Comparison of ENCODE assay signal across 8 cellular contexts in genomic region chr6:52420668-52421358, GRCh38. TPM values are rescaled to one million over a fixed set of nuclear protein-coding genes. Genes with fewer than 3 reads are reported as not detected.
DNase-seq lines count a peak whose midpoint lies in the region; ATAC-seq, FAIRE-seq and TF ChIP-seq lines count a peak whose summit lies in the region.

No MANE protein-coding gene starts in this region.

- peak overlapping the region; percentile 47; the same call in 1 of the 2 replicates for H2BK5ac ChIP-seq in H1 (ENCODE audit: low read depth, low read length)

- H4K8ac ChIP-seq in H1 (ENCODE audit: extremely low read depth, insufficient read depth, low read length): no peak overlapping the region

- H3K23ac ChIP-seq in H1 (ENCODE audit: insufficient read length): no peak overlapping the region

- H2BK120ac ChIP-seq in H1 (replicated peaks; ENCODE audit: low read depth, low read length): no peak overlapping the region

- peak overlapping the region; percentile 91 to 95 for H3K4me2 ChIP-seq in H1 (ENCODE audit: insufficient read depth in 1 of 2, low read depth in 2 of 2, low read length in 2 of 2)

- H3K14ac ChIP-seq in H1 (ENCODE audit: insufficient read length): no peak overlapping the region

- no peak overlapping the region for H4K91ac ChIP-seq in H1 (replicated peaks; ENCODE audit: insufficient read length, low read length)

- no peak overlapping the region for H2BK20ac ChIP-seq in H1 (ENCODE audit: low read length)

- CTCF ChIA-PET in H1 (lab: Charles Lee; ENCODE audit: partially characterized antibody): interaction anchor here (0.6 to 2.9 kb wide), 14 partner anchors 13 to 273 kb away, joined by 3 to 10 read pairs (median 4); no protein-coding TSS in a partner anchor

- no peaks in the 10 kb centered on the region for H4K20me1 ChIP-seq in H1 (replicated peaks in 1 of 2; ENCODE audit: control insufficient read depth in 1 of 2, insufficient read depth in 2 of 2, low read length in 2 of 2)

- H3K23me2 ChIP-seq in H1 (ENCODE audit: low read depth, low read length): peaks cover 11% of the 10 kb centered on the region

- H3K4me1 ChIP-seq in H1 (replicated peaks in 1 of 4; ENCODE audit: control insufficient read depth in 3 of 4, insufficient read depth in 4 of 4, low read length in 3 of 4) (peaks cover 0 to 4% (median 0%) of the 10 kb centered on the region in 4 experiments; a peak in 1 of 7 replicates), mucosa of stomach (ENCODE audit: control insufficient read depth, insufficient read depth, low read length) (peaks cover 30% of the 10 kb centered on the region)

- no peak overlapping the region for H3K4ac ChIP-seq in H1 (replicated peaks; ENCODE audit: insufficient read length, low read depth, low read length)

- no peak for TF ChIP-seq CTCF in H1 (IDR thresholded peaks at IDR 0.05; ENCODE audit: control extremely low read depth in 1 of 3, insufficient read depth in 1 of 3, low read depth in 1 of 3, low read length in 3 of 3)

- TF ChIP-seq POLR2A in H1 (IDR thresholded peaks at IDR 0.05; ENCODE audit: control extremely low read depth in 1 of 2, low read depth in 2 of 2, low read length in 2 of 2): no peak

- H2BK15ac ChIP-seq in H1 (ENCODE audit: low read length): no peak overlapping the region

- no peaks in the 10 kb centered on the region for H3K79me2 ChIP-seq in H1 (ENCODE audit: control insufficient read depth in 1 of 2, insufficient read depth in 2 of 2, low read length in 2 of 2)

- H3K9ac ChIP-seq in H1 (replicated peaks in 1 of 4; ENCODE audit: extremely low read depth in 1 of 4, low read depth in 3 of 4, low read length in 3 of 4) (peak overlapping the region in 3 of 4 experiments; percentile 73 to 89 (median 86); a peak in 6 of 7 replicates), mucosa of stomach (ENCODE audit: low read length) (peak overlapping the region; percentile 80)

- DNase-seq in SIG-M5 treated with dmso at 0.1 percent for 504 hours (lab: John Stamatoyannopoulos, UW; ENCODE audit: unreplicated experiment) (peak; percentile 16), SIG-M5 (lab: John Stamatoyannopoulos, UW) (no peak), NCI-H82 (lab: John Stamatoyannopoulos, UW) (peak; percentile 85), H1 (ENCODE audit: low read depth in 1 of 2, low spot score in 2 of 2) (peak in 1 of 2 experiments; percentile 59), middle frontal gyrus (ENCODE audit: extremely low spot score, low spot score) (no peak)
- no peak for DNase-seq in activated naive CD4-positive, alpha-beta T cell treated with Interleukin-2 at 50 U/mL for 16 hours

- peak overlapping the region; percentile 94 for H2AFZ ChIP-seq in H1 (ENCODE audit: low read length)

- no peaks in the 10 kb centered on the region for H3K79me1 ChIP-seq in H1 (ENCODE audit: low read depth, low read length)

- no peak for ATAC-seq in GM18907 (IDR thresholded peaks at IDR 0.05; ENCODE audit: unreplicated experiment)

- TF ChIP-seq RAD21 in H1 (IDR thresholded peaks at IDR 0.05 in 1 of 2, conservative IDR thresholded peaks at IDR 0.05 in 1 of 2; ENCODE audit: low read depth in 2 of 2, low read length in 2 of 2): no peak

- peak overlapping the region; percentile 78 for H3K27ac ChIP-seq in H1 (ENCODE audit: low read depth, low read length)

- WGBS in H1 (ENCODE audit: extremely low coverage in 1 of 2, insufficient coverage in 1 of 2, insufficient read length in 1 of 2, insufficient replicate concordance in 2 of 2, low coverage in 1 of 2, low lambda C conversion rate in 2 of 2, missing lambda C conversion rate in 1 of 2), 2 experiments: 3% methylated on average over 21 of the region's 21 CpGs; no CpG with 5 or more reads in 1 of the 2 experiments

- H3K18ac ChIP-seq in H1 (ENCODE audit: extremely low read depth, low read length): peak overlapping the region; percentile 24; the same call in 1 of the 2 replicates

- H3K36me3 ChIP-seq in H1 (ENCODE audit: control insufficient read depth in 2 of 4, insufficient read depth in 4 of 4, low read length in 3 of 4) (no peaks in the 10 kb centered on the region), mucosa of stomach (ENCODE audit: control insufficient read depth, insufficient read depth, low read length) (no peaks in the 10 kb centered on the region)

- TF ChIP-seq EP300 in H1 (IDR thresholded peaks at IDR 0.05; ENCODE audit: borderline replicate concordance in 1 of 2, low read depth in 2 of 2, low read length in 2 of 2): no peak

- H2AK5ac ChIP-seq in H1 (ENCODE audit: low read depth, low read length): no peak overlapping the region

- POLR2A ChIA-PET in H1 (lab: Charles Lee; ENCODE audit: partially characterized antibody): interaction anchor here (1.0 to 4.4 kb wide), 6 partner anchors 83 to 242 kb away, joined by 3 to 22 read pairs (median 10); partner anchors contain the start of genes MCM3 and TRAM2

- no peak overlapping the region for H3K56ac ChIP-seq in H1 (replicated peaks; ENCODE audit: insufficient read length, low read depth, low read length)

- no peaks in the 10 kb centered on the region for H3K27me3 ChIP-seq in H1 (replicated peaks in 1 of 4; ENCODE audit: control insufficient read depth in 3 of 4, extremely low read depth in 1 of 4, insufficient read depth in 3 of 4, low read length in 3 of 4)
- no peaks in the 10 kb centered on the region for H3K27me3 ChIP-seq in mucosa of stomach (ENCODE audit: control insufficient read depth, insufficient read depth, low read length)

- H3K9me3 ChIP-seq in H1 (ENCODE audit: insufficient read depth in 2 of 2, low read depth in 1 of 2, low read length in 1 of 2) (no peaks in the 10 kb centered on the region), mucosa of stomach (ENCODE audit: control insufficient read depth, low read length) (no peaks in the 10 kb centered on the region)

- no peak for FAIRE-seq in H1 (lab: Jason Lieb, UNC)

- no peak overlapping the region for H4K5ac ChIP-seq in H1 (ENCODE audit: insufficient read length, low read depth, low read length)

- peak overlapping the region; percentile 77 to 90 (median 88) for H3K4me3 ChIP-seq in H1 (ENCODE audit: extremely low read depth in 1 of 4, insufficient read depth in 2 of 4, low read depth in 3 of 4, low read length in 4 of 4)
- H3K4me3 ChIP-seq in mucosa of stomach (ENCODE audit: low read length): peak overlapping the region; percentile 89

- no peak overlapping the region for H2BK12ac ChIP-seq in H1 (ENCODE audit: low read depth, low read length)

TF ChIP-seq in H1, 55 proteins besides CTCF, POLR2A, EP300 and RAD21:
- peak; percentile 85 for TF ChIP-seq SP1 (IDR thresholded peaks at IDR 0.05; ENCODE audit: low read depth, low read length)
- 0 out of 4 replicates have a peak, but pooled peaks of 1 of the 2 experiments have one; percentile 44 for TF ChIP-seq HDAC2 (IDR thresholded peaks at IDR 0.05; ENCODE audit: borderline replicate concordance in 1 of 2, low read depth in 2 of 2, low read length in 2 of 2)
- no peak for TF ChIP-seq ZNF274 (IDR thresholded peaks at IDR 0.05; ENCODE audit: borderline replicate concordance, extremely low read depth, low read length)
- no peak for TF ChIP-seq ATF3 (IDR thresholded peaks at IDR 0.05; ENCODE audit: insufficient read depth, low read depth, low read length)
- TF ChIP-seq KDM4A (IDR thresholded peaks at IDR 0.05; ENCODE audit: low read depth, low read length, severe bottlenecking): peak; percentile 41
- TF ChIP-seq SIN3A (conservative IDR thresholded peaks at IDR 0.05 in 1 of 2, IDR thresholded peaks at IDR 0.05 in 1 of 2; ENCODE audit: low read depth in 1 of 2, low read length in 2 of 2): peak in 1 of 2 experiments; percentile 48; a peak in 1 of 4 replicates
- TF ChIP-seq RFX5 (IDR thresholded peaks at IDR 0.05; ENCODE audit: borderline replicate concordance, low read depth, low read length): no peak
- no peak; the same call in none of the 2 replicates for TF ChIP-seq TBP (IDR thresholded peaks at IDR 0.05; ENCODE audit: low read depth, low read length)
- no peak for TF ChIP-seq JUND (IDR thresholded peaks at IDR 0.05; ENCODE audit: low read length)
- TF ChIP-seq TAF1 (IDR thresholded peaks at IDR 0.05; ENCODE audit: low read depth, low read length): peak; percentile 34; the same call in 1 of the 2 replicates
- peak; percentile 11; the same call in 1 of the 2 replicates for TF ChIP-seq YY1 (IDR thresholded peaks at IDR 0.05; ENCODE audit: low read depth, low read length)
- TF ChIP-seq SP2 (IDR thresholded peaks at IDR 0.05; ENCODE audit: low read length): no peak

RNA-seq across cellular contexts. Expression of gene EFHC1, which starts 0.7 kb away (rescaled TPM):
- total RNA-seq in H1 (2021; fragmentation: NEBNext Ultra II Directional; extraction: Animal tissue kit (Norgen Biotek cat#: 25700)): 14.7 and 16.4 TPM in 2 replicates
- polyA plus RNA-seq in H1 (2011; rRNA removed): 10.5 and 12.3 TPM in 2 replicates
- polyA plus RNA-seq in H1 (2011; cell fraction: cytosol; rRNA removed): 19.7 TPM
- polyA plus RNA-seq in H1 (2011; cell fraction: nucleus; rRNA removed): 38.5 TPM
- 15.0 to 25.1 TPM (median 18.8 TPM) in 4 replicates for polyA plus RNA-seq in H1 (2012, experiment 1 of 2)
- 1.2 TPM for polyA plus RNA-seq in H1 (2012, experiment 2 of 2)
- 12.9 TPM for polyA plus RNA-seq in H1 (2013, experiment 1 of 2)
- 10.6 TPM for polyA plus RNA-seq in H1 (2013, experiment 2 of 2)
- polyA minus RNA-seq in H1 (2011; rRNA and poly(A)+ RNA removed): 17.6 and 26.1 TPM in 2 replicates
- polyA minus RNA-seq in H1 (2011; cell fraction: cytosol; rRNA and poly(A)+ RNA removed): 8.2 TPM
- 36.1 TPM for polyA minus RNA-seq in H1 (2011; cell fraction: nucleus; rRNA and poly(A)+ RNA removed)

RNA-seq across cellular contexts. Expression of gene PAQR8, which starts 58.9 kb away (rescaled TPM):
- total RNA-seq in H1 (2021; fragmentation: NEBNext Ultra II Directional; extraction: Animal tissue kit (Norgen Biotek cat#: 25700)): 9.1 and 9.6 TPM in 2 replicates
- polyA plus RNA-seq in H1 (2011; rRNA removed): 7.6 and 9.7 TPM in 2 replicates
- 7.1 TPM for polyA plus RNA-seq in H1 (2011; cell fraction: cytosol; rRNA removed)
- polyA plus RNA-seq in H1 (2011; cell fraction: nucleus; rRNA removed): 6.6 TPM
- 5.6 to 6.7 TPM (median 6.0 TPM) in 4 replicates for polyA plus RNA-seq in H1 (2012, experiment 1 of 2)
- polyA plus RNA-seq in H1 (2012, experiment 2 of 2): 4.6 TPM
- 9.6 TPM for polyA plus RNA-seq in H1 (2013, experiment 1 of 2)
- 11.3 TPM for polyA plus RNA-seq in H1 (2013, experiment 2 of 2)
- 14.5 and 16.9 TPM in 2 replicates for polyA minus RNA-seq in H1 (2011; rRNA and poly(A)+ RNA removed)
- 5.9 TPM for polyA minus RNA-seq in H1 (2011; cell fraction: cytosol; rRNA and poly(A)+ RNA removed)
- 7.4 TPM for polyA minus RNA-seq in H1 (2011; cell fraction: nucleus; rRNA and poly(A)+ RNA removed)

Comparison
In these comparisons a context has a peak if more than half of its experiments do, and no peak if none do; other contexts are left out.
1. DNase-seq: peak in SIG-M5 treated with dmso at 0.1 percent for 504 hours (single experiment) and NCI-H82 (single experiment); none in SIG-M5 (single experiment), activated naive CD4-positive, alpha-beta T cell treated with Interleukin-2 at 50 U/mL for 16 hours (single experiment) and middle frontal gyrus (single experiment).